ENCODE assay signal across 21 cellular contexts in genomic region chr6:62923728-62924127, GRCh38.
A peak's percentile ranks its signal among the peaks of the same experiment; 100 is the strongest.
DNase-seq lines count a peak whose midpoint lies in the region; ATAC-seq, FAIRE-seq and TF ChIP-seq lines count a peak whose summit lies in the region.
"Had no signal": no experiment of that assay in that cellular context is flagged by ENCODE, and none has a peak within 500 bp of the region (broad histone marks: within the 10 kb centered on the region; RNA-seq: fewer than 3 reads in every experiment).

No MANE protein-coding gene starts in this region.

- no peaks in the 10 kb centered on the region for H3K4me1 Mint-ChIP-seq in neural progenitor cell
- H3K4me1 Mint-ChIP-seq: B cell had no signal

- intact Hi-C loops in HepG2 (cut with micrococcal nuclease; ENCODE audit: unreplicated experiment), result no loop called here
- intact Hi-C loops in right lobe of liver (cut with DNase I), result no loop called here

- H4K20me1 ChIP-seq in HepG2 (ENCODE audit: insufficient read depth, low read length), result no peaks in the 10 kb centered on the region
- no peaks in the 10 kb centered on the region for H4K20me1 ChIP-seq in neural progenitor cell (ENCODE audit: low read depth)
- H4K20me1 ChIP-seq: BLaER1 treated with 17β-estradiol and CSF1 and Interleukin-3, amounts not matched to agents 10 nM and 100 nM had no signal

- H3K79me2 ChIP-seq in HepG2 (ENCODE audit: insufficient read depth, low read length) (no peaks in the 10 kb centered on the region), neural progenitor cell (ENCODE audit: low read depth) (no peaks in the 10 kb centered on the region)

- no peak overlapping the region for H3K4me3 Mint-ChIP-seq in neural progenitor cell
- H3K4me3 Mint-ChIP-seq: B cell; CD4-positive, alpha-beta T cell; CD8-positive, alpha-beta T cell had no signal

- CTCF ChIA-PET in HepG2 (lab: Yijun Ruan, JAX; ENCODE audit: low intra/inter-chr PET ratio, low total read pairs), result no interaction called here

- FAIRE-seq in HepG2 (lab: Jason Lieb, UNC) (no peak), frontal cortex (lab: Jason Lieb, UNC) (peak; percentile 15)
- FAIRE-seq: A549, D721Med, G401.6, GM12891, GM19239 had no signal

- H3K9ac ChIP-seq in HepG2 (ENCODE audit: insufficient read depth, low read depth, low read length) (no peak overlapping the region), neural progenitor cell (no peak overlapping the region)
- H3K9ac ChIP-seq: BLaER1 treated with 17β-estradiol and CSF1 and Interleukin-3, amounts not matched to agents 10 nM and 100 nM had no signal

- in situ Hi-C loops in HepG2 (cut with HindIII; ENCODE audit: extremely low pct_ligation_motif_present, low pct_unique_long_range_greater_than_20kb), result no loop called here

- H3K36me3 ChIP-seq in HepG2 (replicated peaks in 1 of 2; ENCODE audit: control insufficient read depth in 1 of 2, insufficient read depth in 2 of 2, low read length in 2 of 2), result no peaks in the 10 kb centered on the region
- H3K36me3 ChIP-seq in right lobe of liver, result no peaks in the 10 kb centered on the region
- no peaks in the 10 kb centered on the region for H3K36me3 ChIP-seq in neural progenitor cell
- H3K36me3 ChIP-seq: BLaER1 treated with 17β-estradiol and CSF1 and Interleukin-3, amounts not matched to agents 10 nM and 100 nM had no signal

- POLR2A ChIA-PET in HepG2 (lab: Yijun Ruan, JAX), result no interaction called here

- DNase-seq in HepG2 (ENCODE audit: low spot score) (no peak), right lobe of liver (no peak), frontal cortex (ENCODE audit: low spot score in 2 of 2) (no peak), medulla oblongata (ENCODE audit: extremely low spot score) (no peak), neural progenitor cell (ENCODE audit: low spot score) (no peak)
- DNase-seq: AML-193; Caco-2; Calu3; CD4-positive, alpha-beta T cell; CD8-positive, alpha-beta T cell; DMS79 treated with DMSO at 0.1 percent for 48 hours; GF-D8 had no signal

- no peaks in the 10 kb centered on the region for H3K4me1 ChIP-seq in HepG2 (ENCODE audit: insufficient read depth, low read length)
- no peaks in the 10 kb centered on the region for H3K4me1 ChIP-seq in right lobe of liver
- no peaks in the 10 kb centered on the region for H3K4me1 ChIP-seq in neural progenitor cell
- H3K4me1 ChIP-seq: A549; BLaER1 treated with 17β-estradiol and CSF1 and Interleukin-3, amounts not matched to agents 10 nM and 100 nM; Caco-2 had no signal

- no peaks in the 10 kb centered on the region for H3F3A ChIP-seq in neural progenitor cell (ENCODE audit: low read depth)

- TF ChIP-seq CTCF in HepG2 (CRISPR knock-in tag; IDR thresholded peaks at IDR 0.05) (no peak), right lobe of liver (IDR thresholded peaks at IDR 0.05) (no peak), neural progenitor cell (IDR thresholded peaks at IDR 0.05) (no peak)

- H3K36me3 Mint-ChIP-seq in neural progenitor cell, result no peaks in the 10 kb centered on the region
- H3K36me3 Mint-ChIP-seq: CD8-positive, alpha-beta T cell had no signal

- H3K4me3 ChIP-seq in HepG2 (replicated peaks in 1 of 3; ENCODE audit: insufficient read depth in 1 of 3, low read depth in 2 of 3, low read length in 3 of 3), result no peak overlapping the region
- no peak overlapping the region for H3K4me3 ChIP-seq in right lobe of liver
- no peak overlapping the region for H3K4me3 ChIP-seq in neural progenitor cell
- H3K4me3 ChIP-seq: A549; BLaER1 treated with 17β-estradiol and CSF1 and Interleukin-3, amounts not matched to agents 10 nM and 100 nM had no signal

- H3K27me3 Mint-ChIP-seq in neural progenitor cell (ENCODE audit: insufficient read depth, low read depth), result no peaks in the 10 kb centered on the region
- H3K27me3 Mint-ChIP-seq: B cell; CD4-positive, alpha-beta T cell had no signal

- TF ChIP-seq EP300 in HepG2 (IDR thresholded peaks at IDR 0.05; ENCODE audit: low read depth in 2 of 2, low read length in 2 of 2), result no peak
- no peak for TF ChIP-seq EP300 in HepG2 (CRISPR knock-in tag; IDR thresholded peaks at IDR 0.05; ENCODE audit: borderline replicate concordance)

- H3K27ac Mint-ChIP-seq in neural progenitor cell, result no peak overlapping the region
- H3K27ac Mint-ChIP-seq: B cell; CD4-positive, alpha-beta T cell; CD8-positive, alpha-beta T cell had no signal

- H3K9me3 ChIP-seq in HepG2 (ENCODE audit: low read length) (no peaks in the 10 kb centered on the region), right lobe of liver (no peaks in the 10 kb centered on the region), neural progenitor cell (ENCODE audit: low read depth) (no peaks in the 10 kb centered on the region)
- H3K9me3 ChIP-seq: A549; BLaER1 treated with 17β-estradiol and CSF1 and Interleukin-3, amounts not matched to agents 10 nM and 100 nM; Caco-2 had no signal

- BruUV-seq in HepG2 (replicated peaks; lab: Mats Ljungman, UMichigan), result no TSS peak

- no peaks in the 10 kb centered on the region for H3K27me3 ChIP-seq in HepG2 (ENCODE audit: control insufficient read depth in 1 of 2, insufficient read depth in 2 of 2, low read length in 2 of 2)
- no peaks in the 10 kb centered on the region for H3K27me3 ChIP-seq in right lobe of liver
- no peaks in the 10 kb centered on the region for H3K27me3 ChIP-seq in neural progenitor cell
- H3K27me3 ChIP-seq: BLaER1 treated with 17β-estradiol and CSF1 and Interleukin-3, amounts not matched to agents 10 nM and 100 nM had no signal

- H2AFZ ChIP-seq in HepG2 (ENCODE audit: low read length) (no peak overlapping the region), neural progenitor cell (replicated peaks) (no peak overlapping the region)

- no peak for TF ChIP-seq RAD21 in HepG2 (CRISPR knock-in tag; IDR thresholded peaks at IDR 0.05)

- no peak overlapping the region for H3K4me2 ChIP-seq in HepG2 (ENCODE audit: low read depth, low read length)
- H3K4me2 ChIP-seq in neural progenitor cell, result no peak overlapping the region
- H3K4me2 ChIP-seq: A549; BLaER1 treated with 17β-estradiol and CSF1 and Interleukin-3, amounts not matched to agents 10 nM and 100 nM had no signal

- no peaks in the 10 kb centered on the region for H3K9me3 Mint-ChIP-seq in neural progenitor cell

- no peak for ATAC-seq in HepG2
- no peak for ATAC-seq in right lobe of liver
- ATAC-seq: A549; CD8-positive, alpha-beta T cell had no signal

- TF ChIP-seq POLR2A in HepG2 (IDR thresholded peaks at IDR 0.05; ENCODE audit: insufficient read depth in 1 of 2, low read depth in 2 of 2, low read length in 2 of 2) (no peak), right lobe of liver (IDR thresholded peaks at IDR 0.05) (no peak)

- H3K27ac ChIP-seq in HepG2 (ENCODE audit: extremely low read length, insufficient read depth, low read length), result no peak overlapping the region
- no peak overlapping the region for H3K27ac ChIP-seq in right lobe of liver
- H3K27ac ChIP-seq in neural progenitor cell, result no peak overlapping the region
- H3K27ac ChIP-seq: 22Rv1; A549; BLaER1 treated with 17β-estradiol and CSF1 and Interleukin-3, amounts not matched to agents 10 nM and 100 nM; C4-2B had no signal

TF ChIP-seq in HepG2, 621 proteins besides CTCF, POLR2A, EP300 and RAD21:
- TF ChIP-seq RARA (CRISPR knock-in tag; IDR thresholded peaks at IDR 0.05), result no peak
- no peak for TF ChIP-seq PRDM4 (CRISPR knock-in tag; IDR thresholded peaks at IDR 0.05; ENCODE audit: borderline replicate concordance)
- TF ChIP-seq SRF (IDR thresholded peaks at IDR 0.05; ENCODE audit: low read depth, low read length), result no peak
- TF ChIP-seq MAFF (IDR thresholded peaks at IDR 0.05; ENCODE audit: low read depth, low read length), result peak; percentile 87
- no peak for TF ChIP-seq ZIK1 (CRISPR knock-in tag; IDR thresholded peaks at IDR 0.05; ENCODE audit: borderline replicate concordance, low read depth)
- TF ChIP-seq DMAP1 (CRISPR knock-in tag; IDR thresholded peaks at IDR 0.05), result no peak
- TF ChIP-seq TCF7 (IDR thresholded peaks at IDR 0.05; ENCODE audit: low read depth), result no peak
- no peak for TF ChIP-seq GZF1 (CRISPR knock-in tag; IDR thresholded peaks at IDR 0.05)
- TF ChIP-seq MAFK (conservative IDR thresholded peaks at IDR 0.05 in 1 of 2, IDR thresholded peaks at IDR 0.05 in 1 of 2; ENCODE audit: low read length in 2 of 2), result peak; percentile 86 to 95
- TF ChIP-seq NFKB2 (CRISPR knock-in tag; IDR thresholded peaks at IDR 0.05; ENCODE audit: borderline replicate concordance), result no peak
- TF ChIP-seq TSC22D2 (CRISPR knock-in tag; IDR thresholded peaks at IDR 0.05; ENCODE audit: borderline replicate concordance), result no peak
